15 cellular contexts compared by ENCODE assay signal in the genomic region with DNA sequence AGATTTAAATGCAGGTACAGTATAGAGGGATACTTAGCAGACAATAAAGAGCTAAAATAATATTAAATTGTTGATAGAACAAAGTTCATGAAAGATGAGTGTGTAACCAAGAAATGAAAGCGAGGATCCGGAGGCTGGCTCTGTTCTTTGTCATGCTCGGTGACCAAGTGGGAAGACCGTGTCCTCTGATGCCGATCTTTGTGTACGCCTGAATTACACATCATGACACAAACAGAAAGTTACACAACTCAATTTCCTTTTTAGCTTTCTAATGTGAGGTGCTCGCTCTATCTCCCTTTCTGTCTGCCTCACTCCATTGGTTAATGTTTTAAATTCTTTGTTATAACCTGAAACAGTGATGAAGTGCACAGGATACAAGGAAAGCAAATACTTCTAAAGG.
"Had no signal": no experiment of that assay in that cellular context is flagged by ENCODE, and none has a peak within 500 bp of the region (broad histone marks: within the 10 kb centered on the region; RNA-seq: fewer than 3 reads in every experiment).

No MANE protein-coding gene starts in this region.

- DNase-seq: activated CD4-positive, alpha-beta T cell treated with anti-CD3 and anti-CD28 coated beads for 4 hours; activated CD8-positive, alpha-beta T cell treated with anti-CD3 and anti-CD28 coated beads, Interleukin-2, amount 10 ng/mL, durations not matched to agents 7 days and 5 days; activated naive CD4-positive, alpha-beta T cell; aorta; dorsolateral prefrontal cortex; foreskin melanocyte; kidney; naive B cell; posterior cingulate gyrus had no signal

- H3K27me3 ChIP-seq: dorsolateral prefrontal cortex, esophagus muscularis mucosa, right atrium auricular region had no signal

- H3K4me3 ChIP-seq: dorsolateral prefrontal cortex, esophagus muscularis mucosa, right atrium auricular region, skin epidermis had no signal

- H3K4me1 ChIP-seq: right atrium auricular region had no signal

- H3K27ac ChIP-seq: dorsolateral prefrontal cortex, esophagus muscularis mucosa, right atrium auricular region, skin epidermis had no signal

- H3K36me3 ChIP-seq: esophagus muscularis mucosa, right atrium auricular region had no signal

- FAIRE-seq: bronchial epithelial cell, endometrium, kidney, urothelium cell line had no signal
